ENCODE assay signal across 22 cellular contexts in the genomic region with DNA sequence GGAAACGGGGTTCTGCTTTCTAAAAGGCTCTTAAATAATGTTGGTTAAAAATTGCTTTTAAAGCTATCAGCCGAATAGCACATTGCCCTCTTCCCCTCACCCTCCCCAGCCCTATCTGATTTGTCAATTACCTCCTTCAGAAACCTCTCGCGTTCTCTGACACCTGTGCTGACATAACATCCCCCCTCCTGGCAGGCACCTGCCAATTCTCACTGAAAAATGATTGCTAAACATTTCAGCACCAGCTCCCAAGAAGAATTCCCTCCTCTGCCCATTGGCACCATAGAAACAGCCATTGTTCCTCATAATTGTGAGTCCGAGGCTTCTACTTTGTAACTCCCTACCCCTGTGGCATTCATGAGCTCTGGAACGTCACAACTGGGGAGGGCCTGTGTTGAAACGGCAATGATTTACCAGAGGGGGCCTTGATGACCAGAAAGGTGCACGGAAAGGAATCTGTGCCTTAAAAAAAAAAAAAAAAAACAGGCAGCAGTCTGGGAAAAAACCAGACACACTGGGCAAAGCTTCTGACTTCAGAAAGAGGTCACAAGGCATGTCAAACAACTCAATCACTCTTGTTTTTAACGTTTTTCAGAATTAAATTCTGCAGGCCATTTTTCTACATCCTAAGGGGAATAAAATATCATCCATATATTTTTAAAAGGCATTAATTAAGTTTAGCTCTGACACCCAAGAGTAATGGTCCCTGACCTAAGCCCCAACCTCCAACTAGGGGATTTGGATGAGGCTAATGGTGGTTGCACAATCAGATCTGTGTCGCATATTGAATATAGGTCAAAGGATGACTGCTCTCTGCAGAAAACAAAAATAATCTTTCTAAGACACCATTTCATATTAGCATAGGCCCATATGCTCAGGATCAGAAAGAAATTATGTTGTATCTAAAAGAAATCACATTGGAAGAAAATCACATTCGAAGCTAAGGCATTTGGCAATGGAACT. TPM values are rescaled to one million over a fixed set of nuclear protein-coding genes. Genes with fewer than 3 reads are reported as not detected.
DNase-seq lines count a peak whose midpoint lies in the region; ATAC-seq and TF ChIP-seq lines count a peak whose summit lies in the region.
"Had no signal": no experiment of that assay in that cellular context is flagged by ENCODE, and none has a peak within 500 bp of the region (broad histone marks: within the 10 kb centered on the region; RNA-seq: fewer than 3 reads in every experiment).

No MANE protein-coding gene starts in this region.

- CTCF ChIA-PET in CD4-positive, alpha-beta memory T cell (lab: Charles Lee; ENCODE audit: partially characterized antibody), result no interaction called here

- no peaks in the 10 kb centered on the region for H3K36me3 Mint-ChIP-seq in HFFc6 (ENCODE audit: low read depth)
- no peaks in the 10 kb centered on the region for H3K36me3 Mint-ChIP-seq in glutamatergic neuron (ENCODE audit: unreplicated experiment)
- H3K36me3 Mint-ChIP-seq in progenitor cell of endocrine pancreas (ENCODE audit: insufficient read depth), result peaks cover 3% of the 10 kb centered on the region
- no peaks in the 10 kb centered on the region for H3K36me3 Mint-ChIP-seq in CD4-positive, alpha-beta memory T cell
- H3K36me3 Mint-ChIP-seq: activated CD8-positive, alpha-beta memory T cell treated with anti-CD3 and anti-CD28 coated beads, Interleukin-2, amount 10 ng/mL, durations not matched to agents 7 days and 5 days had no signal

- ATAC-seq in HG02885 (IDR thresholded peaks at IDR 0.05; ENCODE audit: poor library complexity, unreplicated experiment), result no peak
- ATAC-seq in GM21529 (IDR thresholded peaks at IDR 0.05; ENCODE audit: unreplicated experiment), result no peak
- ATAC-seq: activated CD8-positive, alpha-beta memory T cell treated with anti-CD3 and anti-CD28 coated beads, Interleukin-2, amount 10 ng/mL, durations not matched to agents 7 days and 5 days had no signal

- DNase-seq in HFFc6, result no peak
- peak; percentile 66 for DNase-seq in NCI-H510A treated with DMSO at 0.1 percent for 48 hours (lab: John Stamatoyannopoulos, UW)
- DNase-seq in glutamatergic neuron, result no peak
- DNase-seq in progenitor cell of endocrine pancreas (ENCODE audit: low spot score, unreplicated experiment), result peak; percentile 28
- no peak for DNase-seq in uterus
- no peak for DNase-seq in CD4-positive, alpha-beta memory T cell
- DNase-seq: activated CD4-positive, CD25-positive, alpha-beta regulatory T cell; activated CD8-positive, alpha-beta memory T cell treated with anti-CD3 and anti-CD28 coated beads, Interleukin-2, amount 10 ng/mL, durations not matched to agents 7 days and 5 days; activated effector memory CD4-positive, alpha-beta T cell treated with Interleukin-2 at 50 U/mL for 16 hours; amygdala; Calu3; mesenchymal stem cell; NCI-H526 treated with DMSO at 0.1 percent for 48 hours; RPMI8226; stimulated activated CD4-positive, alpha-beta T cell treated with anti-CD3 and anti-CD28 coated beads, Interleukin-4, amount 100 ng/mL, for 4 hours; upper lobe of left lung had no signal

- H3K9me3 Mint-ChIP-seq in HFFc6 (no peaks in the 10 kb centered on the region), glutamatergic neuron (ENCODE audit: unreplicated experiment) (peaks cover 2% of the 10 kb centered on the region), progenitor cell of endocrine pancreas (ENCODE audit: low read depth) (no peaks in the 10 kb centered on the region)
- peaks cover 0 to 2% (median 0%) of the 10 kb centered on the region in 8 donors for H3K9me3 Mint-ChIP-seq in CD4-positive, alpha-beta memory T cell
- H3K9me3 Mint-ChIP-seq: T-helper 1 cell treated with Interleukin-12 subunit alpha and Interleukin-12 subunit beta and Interleukin-4 antibody, amounts not matched to agents 30 μg/mL and 1 μg/mL, for 36 hours had no signal

- no peak overlapping the region for H3K4me3 ChIP-seq in uterus
- no peak overlapping the region for H3K4me3 ChIP-seq in CD4-positive, alpha-beta memory T cell (ENCODE audit: low read length in 2 of 2)
- H3K4me3 ChIP-seq: upper lobe of left lung had no signal

- no peaks in the 10 kb centered on the region for H3K36me3 ChIP-seq in uterus
- H3K36me3 ChIP-seq in CD4-positive, alpha-beta memory T cell (ENCODE audit: insufficient read depth, low read length), result no peaks in the 10 kb centered on the region
- H3K36me3 ChIP-seq: neutrophil, upper lobe of left lung had no signal

- TF ChIP-seq POLR2A in uterus (IDR thresholded peaks at IDR 0.05), result no peak

- POLR2A ChIA-PET in CD4-positive, alpha-beta memory T cell (lab: Charles Lee; ENCODE audit: partially characterized antibody), result no interaction called here

- H3K27ac ChIP-seq in uterus, result no peak overlapping the region
- H3K27ac ChIP-seq in CD4-positive, alpha-beta memory T cell (ENCODE audit: low read depth, low read length), result no peak overlapping the region
- H3K27ac ChIP-seq: epithelial cell of prostate, KMS-11, neutrophil, upper lobe of left lung had no signal

- no peaks in the 10 kb centered on the region for H3K27me3 ChIP-seq in uterus
- H3K27me3 ChIP-seq in CD4-positive, alpha-beta memory T cell (ENCODE audit: insufficient read depth, low read length), result no peaks in the 10 kb centered on the region
- H3K27me3 ChIP-seq: neutrophil, upper lobe of left lung had no signal

- H3K27me3 Mint-ChIP-seq in HFFc6 (ENCODE audit: insufficient read depth) (peaks cover 4% of the 10 kb centered on the region), glutamatergic neuron (ENCODE audit: unreplicated experiment) (no peaks in the 10 kb centered on the region), progenitor cell of endocrine pancreas (no peaks in the 10 kb centered on the region)
- H3K27me3 Mint-ChIP-seq in CD4-positive, alpha-beta memory T cell, result peaks cover 0 to 1% of the 10 kb centered on the region in 2 donors
- H3K27me3 Mint-ChIP-seq: activated CD8-positive, alpha-beta memory T cell treated with anti-CD3 and anti-CD28 coated beads, Interleukin-2, amount 10 ng/mL, durations not matched to agents 7 days and 5 days had no signal

- no peaks in the 10 kb centered on the region for H3K9me3 ChIP-seq in uterus
- no peaks in the 10 kb centered on the region for H3K9me3 ChIP-seq in CD4-positive, alpha-beta memory T cell (ENCODE audit: control insufficient read depth in 1 of 2, low read length in 2 of 2)
- H3K9me3 ChIP-seq: neutrophil, upper lobe of left lung had no signal

- H3K4me1 ChIP-seq in uterus, result no peaks in the 10 kb centered on the region
- H3K4me1 ChIP-seq in CD4-positive, alpha-beta memory T cell (ENCODE audit: insufficient read depth, low read length), result no peaks in the 10 kb centered on the region
- H3K4me1 ChIP-seq: upper lobe of left lung had no signal

- H3K4me3 Mint-ChIP-seq in HFFc6 (peak overlapping the region; percentile 65; the same call in 1 of the 2 replicates), glutamatergic neuron (ENCODE audit: unreplicated experiment) (peak overlapping the region; percentile 76), progenitor cell of endocrine pancreas (ENCODE audit: low read depth) (peak overlapping the region; percentile 74)
- no peak overlapping the region for H3K4me3 Mint-ChIP-seq in CD4-positive, alpha-beta memory T cell
- H3K4me3 Mint-ChIP-seq: activated CD8-positive, alpha-beta memory T cell treated with anti-CD3 and anti-CD28 coated beads, Interleukin-2, amount 10 ng/mL, durations not matched to agents 7 days and 5 days; T-helper 1 cell treated with Interleukin-12 subunit alpha and Interleukin-12 subunit beta and Interleukin-4 antibody, amounts not matched to agents 30 μg/mL and 1 μg/mL, for 36 hours had no signal

- intact Hi-C loops in uterus (cut with DNase I; ENCODE audit: low total_unique reads), result no loop called here
- intact Hi-C loops in CD4-positive, alpha-beta memory T cell (cut with micrococcal nuclease), result no loop called here

- H3K27ac Mint-ChIP-seq in HFFc6 (no peak overlapping the region), glutamatergic neuron (ENCODE audit: unreplicated experiment) (peak overlapping the region; percentile 18), progenitor cell of endocrine pancreas (peak overlapping the region; percentile 97)
- no peak overlapping the region for H3K27ac Mint-ChIP-seq in CD4-positive, alpha-beta memory T cell
- H3K27ac Mint-ChIP-seq: activated CD8-positive, alpha-beta memory T cell treated with anti-CD3 and anti-CD28 coated beads, Interleukin-2, amount 10 ng/mL, durations not matched to agents 7 days and 5 days; T-helper 1 cell treated with Interleukin-12 subunit alpha and Interleukin-12 subunit beta and Interleukin-4 antibody, amounts not matched to agents 30 μg/mL and 1 μg/mL, for 36 hours had no signal

- H3K4me1 Mint-ChIP-seq in HFFc6 (ENCODE audit: low read depth) (peaks cover 5% of the 10 kb centered on the region; the same call in 1 of the 2 replicates), glutamatergic neuron (ENCODE audit: low read depth, unreplicated experiment) (peaks cover 10% of the 10 kb centered on the region), progenitor cell of endocrine pancreas (ENCODE audit: low read depth) (peaks cover 63% of the 10 kb centered on the region)
- peaks cover 0 to 1% (median 0%) of the 10 kb centered on the region in 4 donors for H3K4me1 Mint-ChIP-seq in CD4-positive, alpha-beta memory T cell
- H3K4me1 Mint-ChIP-seq: activated CD8-positive, alpha-beta memory T cell treated with anti-CD3 and anti-CD28 coated beads, Interleukin-2, amount 10 ng/mL, durations not matched to agents 7 days and 5 days had no signal

- no peak for TF ChIP-seq CTCF in HFFc6 (IDR thresholded peaks at IDR 0.05)
- TF ChIP-seq CTCF in glutamatergic neuron (IDR thresholded peaks at IDR 0.05; ENCODE audit: partially characterized antibody, unreplicated experiment), result no peak
- no peak for TF ChIP-seq CTCF in progenitor cell of endocrine pancreas (IDR thresholded peaks at IDR 0.05; ENCODE audit: unreplicated experiment)
- no peak for TF ChIP-seq CTCF in uterus (IDR thresholded peaks at IDR 0.05)

RNA-seq across cellular contexts. Expression of a gene that starts 20.5 kb away (rescaled TPM):
- 1 to 10 TPM in 4 of 6 experiments, under 1 TPM in 2; 0.26 to 6.6 (median 5.0) TPM for total RNA-seq in HFFc6 (2021; fragmentation: NEBNext Ultra II Directional; extraction: Animal tissue kit (Norgen Biotek cat#: 25700))
- total RNA-seq in glutamatergic neuron (ENCODE audit: unreplicated experiment) (178 TPM), progenitor cell of endocrine pancreas (132 and 173 TPM in 2 replicates), uterus (10 to 100 TPM in 1 of 4 donors, 1 to 10 TPM in 3; 2.1 to 23.4 (median 7.0) TPM)
- total RNA-seq in CD4-positive, alpha-beta memory T cell, result not detected
- not detected for polyA plus RNA-seq in CD4-positive, alpha-beta memory T cell
- total RNA-seq: activated CD8-positive, alpha-beta memory T cell treated with anti-CD3 and anti-CD28 coated beads, Interleukin-2, amount 10 ng/mL, durations not matched to agents 7 days and 5 days had no signal

Comparison
In these comparisons a context has a peak if more than half of its experiments do, and no peak if none do; other contexts are left out.
1. DNase-seq: peak in NCI-H510A treated with DMSO at 0.1 percent for 48 hours (single experiment) and progenitor cell of endocrine pancreas (single experiment); none in HFFc6 (single experiment), glutamatergic neuron (single experiment), uterus (0 of 2) and CD4-positive, alpha-beta memory T cell (0 of 5).
2. H3K27ac Mint-ChIP-seq: peak in glutamatergic neuron (single experiment) and progenitor cell of endocrine pancreas (single experiment); none in HFFc6 (single experiment) and CD4-positive, alpha-beta memory T cell (0 of 7).
3. H3K4me3 Mint-ChIP-seq: peak in HFFc6 (single experiment), glutamatergic neuron (single experiment) and progenitor cell of endocrine pancreas (single experiment); none in CD4-positive, alpha-beta memory T cell (0 of 8).